ENCODE assay signal across 29 cellular contexts in the genomic region with DNA sequence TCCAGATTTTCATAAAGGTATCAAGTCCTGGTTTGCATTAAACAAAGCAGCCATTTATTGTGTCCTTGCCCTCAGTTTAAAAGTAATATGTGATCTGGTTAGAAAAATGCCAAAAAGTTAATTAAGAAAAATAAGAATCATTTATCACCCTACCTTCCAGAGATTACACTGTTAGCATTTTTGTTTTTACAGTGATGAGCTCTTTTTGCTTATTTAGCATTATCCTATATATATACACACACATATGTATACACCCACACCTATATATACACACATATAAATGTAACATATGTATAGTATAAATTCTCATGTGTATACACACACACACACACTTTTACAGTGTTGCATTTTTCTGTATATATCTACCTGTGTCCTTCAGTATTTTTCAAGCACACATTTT.
"Had no signal": no experiment of that assay in that cellular context is flagged by ENCODE, and none has a peak within 500 bp of the region (broad histone marks: within the 10 kb centered on the region; RNA-seq: fewer than 3 reads in every experiment).

No MANE protein-coding gene starts in this region.

- H3K27me3 ChIP-seq: MG63 had no signal

- DNase-seq: Karpas-422, Kasumi-1, MG63, MM.1S, NCI-H1048, NCI-H1092, NCI-H1105, NCI-H1417, NCI-H1417 treated with DMSO at 0.1 percent for 48 hours, NCI-H1436, NCI-H1436 treated with DMSO at 0.1 percent for 48 hours, NCI-H146, NCI-H1694, NCI-H1694 treated with DMSO at 0.1 percent for 48 hours, NCI-H187, NCI-H187 treated with DMSO at 0.1 percent for 48 hours, NCI-H1930, NCI-H2029, NCI-H2029 treated with DMSO at 0.1 percent for 48 hours, NCI-H2081, NCI-H2081 treated with DMSO at 0.1 percent for 48 hours, NCI-H2107, NCI-H2227 treated with DMSO at 0.1 percent for 48 hours, NCI-H226, NCI-H345, NCI-H446, NCI-H446 treated with DMSO at 0.1 percent for 48 hours, NCI-H510A, NCI-H524 treated with DMSO at 0.1 percent for 48 hours had no signal

- H3K9me3 ChIP-seq: MG63 had no signal

- H3K4me3 ChIP-seq: MG63 had no signal
